8 cellular contexts compared by ENCODE assay signal in the genomic region with DNA sequence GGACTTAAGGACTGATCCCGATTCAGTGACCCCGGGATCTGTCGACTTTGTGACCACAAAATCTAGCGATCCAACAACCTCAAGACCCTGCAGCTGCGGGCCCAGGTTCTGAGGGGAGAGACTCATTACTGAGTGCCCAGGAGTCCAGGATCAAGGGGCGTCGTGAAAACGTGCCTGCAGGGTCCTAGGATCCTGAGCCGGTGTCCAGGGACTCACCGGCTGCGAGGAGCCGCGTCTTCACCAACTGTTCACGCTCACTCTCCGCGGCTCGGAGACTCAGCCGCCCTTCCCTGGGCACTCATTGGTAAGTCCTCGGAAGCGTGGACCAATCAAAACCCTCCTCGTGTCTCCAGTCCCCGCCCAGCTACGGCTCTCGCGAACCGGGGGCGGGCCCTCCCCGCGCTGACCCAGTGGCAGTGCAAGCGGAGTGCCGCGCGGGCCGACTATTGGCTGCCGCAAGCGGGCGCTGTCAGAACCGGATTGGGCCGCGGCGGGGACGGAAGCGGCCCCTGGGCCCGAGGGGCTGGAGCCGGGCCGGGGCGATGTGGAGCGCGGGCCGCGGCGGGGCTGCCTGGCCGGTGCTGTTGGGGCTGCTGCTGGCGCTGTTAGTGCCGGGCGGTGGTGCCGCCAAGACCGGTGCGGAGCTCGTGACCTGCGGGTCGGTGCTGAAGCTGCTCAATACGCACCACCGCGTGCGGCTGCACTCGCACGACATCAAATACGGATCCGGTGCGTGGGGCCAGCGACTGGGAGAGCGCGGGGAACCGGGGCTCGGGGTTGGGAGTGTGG. TPM values are rescaled to one million over a fixed set of nuclear protein-coding genes. Genes with fewer than 3 reads are reported as not detected.
DNase-seq lines count a peak whose midpoint lies in the region; ATAC-seq and TF ChIP-seq lines count a peak whose summit lies in the region.

A gene with protein sequence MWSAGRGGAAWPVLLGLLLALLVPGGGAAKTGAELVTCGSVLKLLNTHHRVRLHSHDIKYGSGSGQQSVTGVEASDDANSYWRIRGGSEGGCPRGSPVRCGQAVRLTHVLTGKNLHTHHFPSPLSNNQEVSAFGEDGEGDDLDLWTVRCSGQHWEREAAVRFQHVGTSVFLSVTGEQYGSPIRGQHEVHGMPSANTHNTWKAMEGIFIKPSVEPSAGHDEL (plus strand): TSS at position 508 of the 789 bp plus-strand sequence. CDS start 35 bp downstream, at position 543.

- H3K4me1 Mint-ChIP-seq in activated T-cell treated with anti-CD3 and anti-CD28 coated beads, Interleukin-2, amount 50 U/mL, for 24 hours (ENCODE audit: low read depth), result peaks cover 33% of the 10 kb centered on the region

- H3K9me3 ChIP-seq in KOPT-K1 (ENCODE audit: insufficient read depth, low read length, poor library complexity, severe bottlenecking), result no peaks in the 10 kb centered on the region
- H3K9me3 ChIP-seq in Panc1 (ENCODE audit: control insufficient read depth, insufficient read depth, low read depth, low read length), result no peaks in the 10 kb centered on the region
- no peaks in the 10 kb centered on the region for H3K9me3 ChIP-seq in esophagus (ENCODE audit: control insufficient read depth in 2 of 2, insufficient read depth in 1 of 2, low read depth in 1 of 2, low read length in 1 of 2)
- no peaks in the 10 kb centered on the region for H3K9me3 ChIP-seq in mucosa of stomach (ENCODE audit: control insufficient read depth, low read length)

- H3K27ac ChIP-seq in KOPT-K1 (ENCODE audit: low read depth, low read length, poor library complexity, severe bottlenecking) (peak within 1 kb of the TSS; percentile 62), Panc1 (ENCODE audit: low read length) (peak within 1 kb of the TSS; percentile 87), esophagus (ENCODE audit: low read depth in 2 of 2, low read length in 1 of 2) (peak within 1 kb of the TSS; percentile 61 to 62)

- H3K4me3 ChIP-seq in Panc1 (ENCODE audit: low read depth in 2 of 2, low read length in 2 of 2) (peak within 1 kb of the TSS; percentile 69 to 74), esophagus (ENCODE audit: low read depth in 1 of 2, low read length in 2 of 2) (peak within 1 kb of the TSS; percentile 62 to 87), mucosa of stomach (ENCODE audit: low read length) (peak within 1 kb of the TSS; percentile 52)

- H3K36me3 Mint-ChIP-seq in activated T-cell treated with anti-CD3 and anti-CD28 coated beads, Interleukin-2, amount 50 U/mL, for 24 hours (ENCODE audit: low read depth), result peaks cover 39% of the 10 kb centered on the region

- BruUV-seq in Panc1 (replicated peaks; lab: Mats Ljungman, UMichigan), result no TSS peak

- 0 to 1% methylated on average over 76 of the region's 76 CpGs for WGBS in esophagus, 2 donors

- CTCF ChIA-PET in Panc1 (lab: Charles Lee), result interaction anchor here (0.6 to 2.3 kb wide), 4 partner anchors 13 to 86 kb away, joined by 3 to 12 read pairs (median 5); no protein-coding TSS in a partner anchor

- H3K36me3 ChIP-seq in KOPT-K1 (ENCODE audit: insufficient read depth, low read length), result peaks cover 27% of the 10 kb centered on the region
- H3K36me3 ChIP-seq in Panc1 (ENCODE audit: control insufficient read depth, insufficient read depth, low read length), result no peaks in the 10 kb centered on the region
- H3K36me3 ChIP-seq in esophagus (ENCODE audit: control insufficient read depth in 2 of 2, insufficient read depth in 2 of 2, low read length in 1 of 2), result peaks cover 0 to 14% of the 10 kb centered on the region in 2 donors
- no peaks in the 10 kb centered on the region for H3K36me3 ChIP-seq in mucosa of stomach (ENCODE audit: control insufficient read depth, insufficient read depth, low read length)

- H3K4me1 ChIP-seq in Panc1 (ENCODE audit: control insufficient read depth, insufficient read depth, low read length), result peaks cover 8% of the 10 kb centered on the region; the same call in 1 of the 2 replicates
- H3K4me1 ChIP-seq in esophagus (ENCODE audit: control insufficient read depth in 2 of 2, insufficient read depth in 2 of 2, low read length in 1 of 2), result peaks cover 2 to 6% of the 10 kb centered on the region in 2 donors
- H3K4me1 ChIP-seq in mucosa of stomach (ENCODE audit: control insufficient read depth, insufficient read depth, low read length), result peaks cover 9% of the 10 kb centered on the region

- H3K4me3 Mint-ChIP-seq in activated T-cell treated with anti-CD3 and anti-CD28 coated beads, Interleukin-2, amount 50 U/mL, for 24 hours, result peak within 1 kb of the TSS; percentile 88

- H3K27me3 Mint-ChIP-seq in activated T-cell treated with anti-CD3 and anti-CD28 coated beads, Interleukin-2, amount 50 U/mL, for 24 hours, result peaks cover 3% of the 10 kb centered on the region

- POLR2A ChIA-PET in Panc1 (lab: Charles Lee), result interaction anchor here (0.6 kb wide), 1 partner anchor 207 kb away, joined by 3 read pairs; no protein-coding TSS in a partner anchor

- ATAC-seq in GM21786 (IDR thresholded peaks at IDR 0.05; ENCODE audit: unreplicated experiment), result peak; percentile 87
- peak; percentile 95 for ATAC-seq in Panc1

- H3K27ac Mint-ChIP-seq in activated T-cell treated with anti-CD3 and anti-CD28 coated beads, Interleukin-2, amount 50 U/mL, for 24 hours, result peak within 1 kb of the TSS; percentile 94

- TF ChIP-seq CTCF in Panc1 (IDR thresholded peaks at IDR 0.05), result peak; percentile 45

- DNase-seq in DMS79 treated with DMSO at 0.1 percent for 48 hours (lab: John Stamatoyannopoulos, UW) (peak; percentile 80), Panc1 (ENCODE audit: low read depth, low spot score) (no peak)
- peak; percentile 98 for DNase-seq in activated T-cell treated with anti-CD3 and anti-CD28 coated beads, Interleukin-2, amount 50 U/mL, for 24 hours
- DNase-seq in stimulated activated CD8-positive, alpha-beta memory T cell treated with anti-CD3 and anti-CD28 coated beads, Interleukin-4, amount 100 ng/mL, for 48 hours, result peak; percentile 97

- H3K27me3 ChIP-seq in Panc1 (ENCODE audit: control insufficient read depth, insufficient read depth, low read length), result no peaks in the 10 kb centered on the region
- H3K27me3 ChIP-seq in esophagus (ENCODE audit: control insufficient read depth in 1 of 2, insufficient read depth in 2 of 2, low read length in 2 of 2), result no peaks in the 10 kb centered on the region
- H3K27me3 ChIP-seq in mucosa of stomach (ENCODE audit: control insufficient read depth, insufficient read depth, low read length), result no peaks in the 10 kb centered on the region

- in situ Hi-C loops in Panc1 (cut with HindIII; ENCODE audit: low pct_unique_long_range_greater_than_20kb, low sequenced_read_pairs), result no loop called here

- intact Hi-C loops in Panc1 (cut with micrococcal nuclease; ENCODE audit: unreplicated experiment), result loop anchor here (10.0 kb wide), 1 partner anchor 47 kb away; no protein-coding TSS in a partner anchor

- no peaks in the 10 kb centered on the region for H3K9me3 Mint-ChIP-seq in activated T-cell treated with anti-CD3 and anti-CD28 coated beads, Interleukin-2, amount 50 U/mL, for 24 hours

- peak within 1 kb of the TSS; percentile 70 for H3K9ac ChIP-seq in mucosa of stomach (ENCODE audit: low read length)

RNA-seq across cellular contexts. Expression of the gene that starts here (rescaled TPM):
- 66.0 TPM for total RNA-seq in Panc1 (2021; ENCODE audit: unreplicated experiment)
- polyA plus RNA-seq in Panc1 (2012; ENCODE audit: insufficient read length), result 101 TPM
- polyA plus RNA-seq in esophagus, result 10 to 100 TPM; 18.7 to 52.7 TPM
